29 cellular contexts compared by ENCODE assay signal in the genomic region with DNA sequence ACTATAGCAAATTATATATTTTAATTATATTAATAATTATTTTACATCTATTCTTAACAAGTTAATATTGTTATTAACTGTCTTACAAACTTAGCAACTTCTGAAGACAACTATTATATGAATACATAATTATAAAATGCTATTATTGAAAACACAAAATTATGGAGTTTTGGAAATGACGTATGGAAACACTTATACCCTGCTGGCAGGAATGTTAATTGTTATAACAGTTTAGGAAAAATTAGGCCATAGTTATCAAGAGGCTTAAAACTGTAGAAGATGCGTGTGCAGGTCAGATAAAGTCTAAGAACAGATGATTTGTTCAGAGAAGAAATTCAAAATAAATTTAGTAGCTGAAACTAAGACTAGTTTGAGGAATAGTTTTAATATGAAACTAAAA.
DNase-seq lines count a peak whose midpoint lies in the region; ATAC-seq, FAIRE-seq and TF ChIP-seq lines count a peak whose summit lies in the region.
"Had no signal": no experiment of that assay in that cellular context is flagged by ENCODE, and none has a peak within 500 bp of the region (broad histone marks: within the 10 kb centered on the region; RNA-seq: fewer than 3 reads in every experiment).

No MANE protein-coding gene starts in this region.

- peak; percentile 28 for FAIRE-seq in RCC 7860 (lab: Jason Lieb, UNC)

- H3K9me3 ChIP-seq in BE2C = no peaks in the 10 kb centered on the region
- H3K9me3 ChIP-seq: esophagus muscularis mucosa, right atrium auricular region, thoracic aorta had no signal

- H3K36me3 Mint-ChIP-seq in osteocyte (ENCODE audit: unreplicated experiment) = no peaks in the 10 kb centered on the region
- no peaks in the 10 kb centered on the region for H3K36me3 Mint-ChIP-seq in activated CD4-positive, alpha-beta T cell treated with anti-CD3 and anti-CD28 coated beads, Interleukin-2, amount 10 ng/mL, durations not matched to agents 24 days and 14 days (ENCODE audit: low read depth)
- H3K36me3 Mint-ChIP-seq: IgD-negative memory B cell, T-cell had no signal

- peak; percentile 22; the same call in 1 of the 2 replicates for TF ChIP-seq CTCF in BE2C (IDR thresholded peaks at IDR 0.05; ENCODE audit: low read depth, low read length)
- peak; percentile 26 for TF ChIP-seq CTCF in fibroblast of mammary gland (conservative IDR thresholded peaks at IDR 0.05; ENCODE audit: control insufficient read depth, insufficient read depth, low read depth, low read length)
- peak; percentile 31 for TF ChIP-seq CTCF in osteocyte (IDR thresholded peaks at IDR 0.05)

- no peak overlapping the region for H3K4me3 Mint-ChIP-seq in osteocyte (ENCODE audit: unreplicated experiment)
- no peak overlapping the region for H3K4me3 Mint-ChIP-seq in activated CD4-positive, alpha-beta T cell treated with anti-CD3 and anti-CD28 coated beads, Interleukin-2, amount 10 ng/mL, durations not matched to agents 24 days and 14 days
- H3K4me3 Mint-ChIP-seq: activated CD4-positive, alpha-beta memory T cell treated with anti-CD3 and anti-CD28 coated beads, Interleukin-2, amount 10 ng/mL, durations not matched to agents 7 days and 5 days; activated naive CD8-positive, alpha-beta T cell treated with anti-CD3 and anti-CD28 coated beads, Interleukin-2, amount 50 U/mL, for 24 hours; CD4-positive, alpha-beta T cell; IgD-negative memory B cell; T-cell had no signal

- H3K36me3 ChIP-seq in BE2C = no peaks in the 10 kb centered on the region
- H3K36me3 ChIP-seq: esophagus muscularis mucosa, right atrium auricular region, thoracic aorta had no signal

- H3K4me3 ChIP-seq in BE2C (ENCODE audit: low read depth, low read length) (no peak overlapping the region), fibroblast of mammary gland (ENCODE audit: control insufficient read depth, low read depth, low read length) (no peak overlapping the region)
- H3K4me3 ChIP-seq: esophagus muscularis mucosa, right atrium auricular region, thoracic aorta had no signal

- H3K27me3 Mint-ChIP-seq in osteocyte (ENCODE audit: unreplicated experiment) = no peaks in the 10 kb centered on the region
- no peaks in the 10 kb centered on the region for H3K27me3 Mint-ChIP-seq in activated CD4-positive, alpha-beta T cell treated with anti-CD3 and anti-CD28 coated beads, Interleukin-2, amount 10 ng/mL, durations not matched to agents 24 days and 14 days
- H3K27me3 Mint-ChIP-seq: activated CD4-positive, alpha-beta memory T cell treated with anti-CD3 and anti-CD28 coated beads, Interleukin-2, amount 10 ng/mL, durations not matched to agents 7 days and 5 days; activated naive CD8-positive, alpha-beta T cell treated with anti-CD3 and anti-CD28 coated beads, Interleukin-2, amount 50 U/mL, for 24 hours; CD4-positive, alpha-beta T cell; IgD-negative memory B cell; T-cell had no signal

- no peak overlapping the region for H3K27ac Mint-ChIP-seq in osteocyte (ENCODE audit: unreplicated experiment)
- no peak overlapping the region for H3K27ac Mint-ChIP-seq in activated CD4-positive, alpha-beta T cell treated with anti-CD3 and anti-CD28 coated beads, Interleukin-2, amount 10 ng/mL, durations not matched to agents 24 days and 14 days
- H3K27ac Mint-ChIP-seq: activated CD4-positive, alpha-beta memory T cell treated with anti-CD3 and anti-CD28 coated beads, Interleukin-2, amount 10 ng/mL, durations not matched to agents 7 days and 5 days; activated naive CD8-positive, alpha-beta T cell treated with anti-CD3 and anti-CD28 coated beads, Interleukin-2, amount 50 U/mL, for 24 hours; CD4-positive, alpha-beta T cell; IgD-negative memory B cell; T-cell had no signal

- no peaks in the 10 kb centered on the region; the same call in 1 of the 2 replicates for H3K4me1 ChIP-seq in BE2C
- H3K4me1 ChIP-seq: esophagus muscularis mucosa, right atrium auricular region had no signal

- DNase-seq in BE2C = no peak
- DNase-seq in RCC 7860 (ENCODE audit: low spot score) = no peak
- peak; percentile 7 for DNase-seq in fibroblast of mammary gland (ENCODE audit: low read depth)
- no peak for DNase-seq in osteocyte (ENCODE audit: extremely low spot score, unreplicated experiment)
- no peak for DNase-seq in MV-4-11 (lab: John Stamatoyannopoulos, UW)
- DNase-seq in NCI-H2227 (lab: John Stamatoyannopoulos, UW; ENCODE audit: unreplicated experiment) = no peak
- DNase-seq in activated CD4-positive, alpha-beta T cell treated with anti-CD3 and anti-CD28 coated beads, Interleukin-2, amount 10 ng/mL, durations not matched to agents 24 days and 14 days = no peak
- DNase-seq: activated CD4-positive, alpha-beta memory T cell treated with anti-CD3 and anti-CD28 coated beads, Interleukin-2, amount 10 ng/mL, durations not matched to agents 7 days and 5 days; activated effector memory CD4-positive, alpha-beta T cell treated with Interleukin-2 at 50 U/mL for 16 hours; activated naive CD8-positive, alpha-beta T cell treated with anti-CD3 and anti-CD28 coated beads, Interleukin-2, amount 50 U/mL, for 24 hours; CD4-positive, alpha-beta T cell; cerebellar nuclear complex; EL; head of caudate nucleus; NCI-H1105; NCI-H2029 treated with DMSO at 0.1 percent for 48 hours; NCI-H446; NCI-H82; OCI-M1; stimulated activated CD4-positive, alpha-beta T cell treated with anti-CD3 and anti-CD28 coated beads, Interleukin-12 subunit alpha, Interleukin-12 subunit beta, amount 100 ng/mL, for 4 hours; stimulated activated CD4-positive, alpha-beta T cell treated with anti-CD3 and anti-CD28 coated beads, Interleukin-4, amount 100 ng/mL, for 4 hours; stimulated activated naive CD4-positive, alpha-beta T cell treated with Interleukin-2 at 50 U/mL for 16 hours; T-cell had no signal

- intact Hi-C loops in activated CD4-positive, alpha-beta T cell treated with anti-CD3 and anti-CD28 coated beads, Interleukin-2, amount 10 ng/mL, durations not matched to agents 24 days and 14 days (cut with micrococcal nuclease) = no loop called here

- H3K9me3 Mint-ChIP-seq in osteocyte (ENCODE audit: unreplicated experiment) = peaks cover 8% of the 10 kb centered on the region
- H3K9me3 Mint-ChIP-seq in activated CD4-positive, alpha-beta T cell treated with anti-CD3 and anti-CD28 coated beads, Interleukin-2, amount 10 ng/mL, durations not matched to agents 24 days and 14 days = no peaks in the 10 kb centered on the region
- H3K9me3 Mint-ChIP-seq: activated naive CD8-positive, alpha-beta T cell treated with anti-CD3 and anti-CD28 coated beads, Interleukin-2, amount 50 U/mL, for 24 hours had no signal

- H3K27me3 ChIP-seq in BE2C = no peaks in the 10 kb centered on the region
- H3K27me3 ChIP-seq: esophagus muscularis mucosa, right atrium auricular region had no signal

- no peak for ATAC-seq in HG03039 (IDR thresholded peaks at IDR 0.05; ENCODE audit: unreplicated experiment)
- ATAC-seq: activated naive CD8-positive, alpha-beta T cell treated with anti-CD3 and anti-CD28 coated beads, Interleukin-2, amount 50 U/mL, for 24 hours; HCT116; T-cell had no signal

- peaks cover 2% of the 10 kb centered on the region for H3K4me1 Mint-ChIP-seq in osteocyte (ENCODE audit: unreplicated experiment)
- H3K4me1 Mint-ChIP-seq in activated CD4-positive, alpha-beta T cell treated with anti-CD3 and anti-CD28 coated beads, Interleukin-2, amount 10 ng/mL, durations not matched to agents 24 days and 14 days = no peaks in the 10 kb centered on the region
- H3K4me1 Mint-ChIP-seq: activated CD4-positive, alpha-beta memory T cell treated with anti-CD3 and anti-CD28 coated beads, Interleukin-2, amount 10 ng/mL, durations not matched to agents 7 days and 5 days; activated naive CD8-positive, alpha-beta T cell treated with anti-CD3 and anti-CD28 coated beads, Interleukin-2, amount 50 U/mL, for 24 hours; IgD-negative memory B cell; T-cell had no signal
